19 cellular contexts compared by ENCODE assay signal in the genomic region with DNA sequence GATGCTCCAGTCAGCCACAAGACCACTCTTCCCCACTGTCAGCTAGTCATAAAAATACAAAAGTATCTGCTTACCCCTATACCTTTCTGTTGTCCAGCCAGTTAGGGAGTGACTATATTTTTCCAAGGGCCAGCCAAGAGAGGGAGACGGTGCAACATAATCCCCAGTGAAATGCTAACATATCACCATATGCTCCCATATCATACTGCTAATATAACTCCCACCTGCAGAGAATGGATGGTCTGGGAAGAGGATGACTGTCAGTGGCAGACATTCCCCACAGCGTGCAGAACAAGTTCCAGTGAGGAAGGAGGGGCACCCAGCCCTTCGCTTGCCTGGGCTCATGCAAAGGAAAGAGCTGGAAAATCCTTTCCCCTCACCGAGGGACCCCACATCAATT.
"Had no signal": no experiment of that assay in that cellular context is flagged by ENCODE, and none has a peak within 500 bp of the region (broad histone marks: within the 10 kb centered on the region; RNA-seq: fewer than 3 reads in every experiment).

No MANE protein-coding gene starts in this region.

- H3K4me1 ChIP-seq: suprapubic skin, thyroid gland, uterus had no signal

- H3K36me3 ChIP-seq: gastrocnemius medialis, left ventricle myocardium inferior, neutrophil, suprapubic skin, thyroid gland, uterus had no signal

- DNase-seq: cortex of kidney; dorsolateral prefrontal cortex; effector CD8-positive, alpha-beta T cell; gastrocnemius medialis; immature natural killer cell; left ventricle myocardium inferior; mesendoderm; naive thymus-derived CD4-positive, alpha-beta T cell; nephron progenitor cell; posterior cingulate gyrus; right cardiac atrium; small intestine; stimulated activated CD4-positive, alpha-beta T cell treated with anti-CD3 and anti-CD28 coated beads, Interleukin-12 subunit alpha, Interleukin-12 subunit beta, amount 100 ng/mL, for 4 hours; stimulated activated naive CD4-positive, alpha-beta T cell treated with Interleukin-2 at 50 U/mL for 16 hours; thyroid gland; uterus had no signal

- H3K4me3 ChIP-seq: dorsolateral prefrontal cortex, gastrocnemius medialis, left ventricle myocardium inferior, lung, suprapubic skin, thyroid gland, uterus had no signal

- H3K27me3 ChIP-seq: gastrocnemius medialis, neutrophil, suprapubic skin, thyroid gland, uterus had no signal

- H3K27ac ChIP-seq: dorsolateral prefrontal cortex, gastrocnemius medialis, left ventricle myocardium inferior, neutrophil, suprapubic skin, thyroid gland, uterus had no signal

- H3K9me3 ChIP-seq: gastrocnemius medialis, left ventricle myocardium inferior, neutrophil, suprapubic skin, thyroid gland, uterus had no signal
